In the genomic region with DNA sequence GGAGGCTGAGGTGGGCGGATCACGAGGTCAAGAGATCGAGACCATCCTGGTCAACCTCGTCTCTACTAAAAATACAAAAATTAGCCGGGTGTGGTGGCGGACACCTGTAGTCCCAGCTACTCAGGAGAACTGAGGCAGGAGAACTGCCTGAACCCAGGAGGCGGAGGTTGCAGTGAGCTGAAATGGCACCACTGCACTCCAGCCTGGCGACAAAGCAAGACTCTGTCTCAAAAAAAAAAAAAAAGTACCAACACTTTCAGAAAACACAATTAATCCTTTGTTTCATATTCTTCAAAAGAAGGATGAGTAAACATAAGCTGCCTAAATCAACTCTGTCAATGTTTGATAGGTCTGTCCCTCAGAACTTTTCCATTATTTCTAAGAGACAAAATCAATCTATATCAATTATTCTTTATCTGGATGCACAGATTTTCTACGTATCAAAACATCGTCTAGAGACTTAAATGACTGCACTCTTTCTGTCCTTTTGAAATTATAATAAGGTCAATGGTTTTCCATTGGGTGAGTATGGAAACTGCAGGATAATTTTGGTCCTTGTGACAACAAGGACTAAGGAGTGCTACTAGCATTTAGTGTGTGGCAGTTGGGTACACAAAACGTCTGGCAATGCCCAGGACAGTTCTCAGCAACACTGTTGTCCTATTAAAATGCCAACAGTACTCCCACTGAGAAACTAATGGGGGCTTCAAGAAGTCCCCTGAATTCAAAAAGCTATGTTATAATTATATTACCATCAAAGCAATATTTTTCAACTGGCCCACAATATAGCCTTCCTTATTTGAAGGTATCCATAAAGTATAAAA, we compare ENCODE assay signal across 22 cellular contexts.
"Had no signal": no experiment of that assay in that cellular context is flagged by ENCODE, and none has a peak within 500 bp of the region (broad histone marks: within the 10 kb centered on the region; RNA-seq: fewer than 3 reads in every experiment).

No MANE protein-coding gene starts in this region.

- H3K27ac ChIP-seq: Peyer's patch, RWPE1, SJSA1 had no signal

- H3K27me3 ChIP-seq: Peyer's patch, SJSA1 had no signal

- DNase-seq: activated B cell treated with CpG ODN at 0.5 μM for 24 hours; activated CD4-positive, alpha-beta T cell treated with anti-CD3 and anti-CD28 coated beads for 1 hour; activated CD4-positive, alpha-beta T cell treated with anti-CD3 and anti-CD28 coated beads, Interleukin-2, amount 10 ng/mL, durations not matched to agents 24 days and 14 days; activated CD4-positive, alpha-beta T cell treated with anti-CD3 and anti-CD28 coated beads, Interleukin-2, amount 50 U/mL, for 48 hours; activated CD8-positive, alpha-beta memory T cell treated with anti-CD3 and anti-CD28 coated beads, Interleukin-2, amount 10 ng/mL, durations not matched to agents 7 days and 5 days; activated gamma-delta T cell treated with Interleukin-2 at 50 U/mL for 16 hours; activated naive CD4-positive, alpha-beta T cell treated with anti-CD3 and anti-CD28 coated beads, Interleukin-2, amount 10 ng/mL, durations not matched to agents 7 days and 5 days; activated naive CD8-positive, alpha-beta T cell treated with anti-CD3 and anti-CD28 coated beads for 36 hours; activated T-cell treated with anti-CD3 and anti-CD28 coated beads, Interleukin-2, amount 50 U/mL, for 48 hours; Karpas-422; MM.1S; NCI-H1930; NCI-H2171; NCI-H2227 treated with DMSO at 0.1 percent for 48 hours; NCI-H510A; NCI-H526 treated with DMSO at 0.1 percent for 48 hours; Peyer's patch; Right ventricle myocardium superior; T-helper 17 cell; T-helper 9 cell had no signal
